7 cellular contexts compared by ENCODE assay signal in the genomic region with DNA sequence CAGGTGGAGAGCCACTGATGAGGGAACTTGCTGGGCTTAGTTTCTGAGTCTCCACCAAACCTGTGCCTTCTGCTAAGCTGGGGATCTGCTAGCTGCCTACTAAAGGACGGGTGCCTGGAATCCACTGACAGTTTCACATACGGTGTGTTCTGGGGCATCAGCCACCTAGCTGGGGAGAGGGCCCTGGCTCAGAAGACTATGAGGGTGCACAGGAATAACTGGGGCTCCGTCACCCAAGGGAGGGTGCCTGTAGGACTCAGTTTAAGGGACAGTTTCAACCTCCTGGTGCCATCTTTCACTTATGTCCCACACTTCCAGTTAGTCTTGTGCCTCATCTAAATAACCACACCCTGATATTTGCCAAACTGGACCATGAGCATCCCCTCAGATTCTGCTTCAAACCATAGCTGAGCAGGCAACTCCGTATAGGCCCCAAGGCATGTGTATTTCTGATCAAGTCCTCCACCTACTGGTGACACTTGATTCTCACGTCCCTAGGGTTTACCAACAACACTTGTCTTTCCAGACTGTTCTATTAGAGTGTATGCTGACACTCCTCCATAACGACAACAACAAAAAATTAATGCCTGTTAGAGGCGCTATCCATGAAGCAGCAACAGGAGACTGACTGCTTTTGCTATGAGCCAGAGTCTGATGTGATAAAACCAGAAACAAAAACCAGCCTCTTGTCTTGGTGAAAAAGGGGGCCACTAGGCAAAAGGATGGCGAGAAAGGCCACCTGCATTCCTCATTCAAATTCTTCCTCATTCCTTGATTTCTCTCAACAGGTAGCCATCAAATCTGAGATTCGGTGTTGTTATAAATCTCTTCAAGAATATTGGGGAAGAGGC. TPM values are rescaled to one million over a fixed set of nuclear protein-coding genes. Genes with fewer than 3 reads are reported as not detected.
DNase-seq lines count a peak whose midpoint lies in the region; ATAC-seq and TF ChIP-seq lines count a peak whose summit lies in the region.

No MANE protein-coding gene starts in this region.

- TF ChIP-seq CTCF in gastroesophageal sphincter (IDR thresholded peaks at IDR 0.05) = peak; percentile 36 to 69 (median 59)
- TF ChIP-seq CTCF in ovary (IDR thresholded peaks at IDR 0.05) = peak; percentile 37 to 57 (median 51)

- TF ChIP-seq POLR2A in gastroesophageal sphincter (IDR thresholded peaks at IDR 0.05) = no peak
- no peak for TF ChIP-seq POLR2A in ovary (IDR thresholded peaks at IDR 0.05)

- H3K27me3 ChIP-seq in gastroesophageal sphincter = no peaks in the 10 kb centered on the region
- no peaks in the 10 kb centered on the region for H3K27me3 ChIP-seq in ovary

- peak; percentile 41 for DNase-seq in ELF-1 (ENCODE audit: low read depth, low spot score)
- DNase-seq in NCI-H526 (lab: John Stamatoyannopoulos, UW) = peak; percentile 50 to 70
- peak; percentile 16 for DNase-seq in activated T-cell treated with anti-CD3 and anti-CD28 coated beads for 4 hours
- peak in 4 of 5 donors; percentile 24 to 68 (median 40) for DNase-seq in ovary

- whole genome bisulfite sequencing in gastroesophageal sphincter (ENCODE audit: low coverage in 1 of 2), 2 donors = 50 to 51% methylated on average over 5 to 9 of the region's 9 CpGs
- WGBS in ovary, 3 donors = 49 to 51% (median 50%) methylated on average over 9 of the region's 9 CpGs

- H3K27ac ChIP-seq in gastroesophageal sphincter (no peak overlapping the region), ovary (no peak overlapping the region)

- no peaks in the 10 kb centered on the region for H3K4me1 ChIP-seq in gastroesophageal sphincter
- no peaks in the 10 kb centered on the region for H3K4me1 ChIP-seq in ovary (ENCODE audit: insufficient read depth)

- TF ChIP-seq EP300 in gastroesophageal sphincter (IDR thresholded peaks at IDR 0.05) = no peak
- TF ChIP-seq EP300 in ovary (IDR thresholded peaks at IDR 0.05) = no peak

- H3K4me3 ChIP-seq in gastroesophageal sphincter = no peak overlapping the region
- no peak overlapping the region for H3K4me3 ChIP-seq in ovary

- H3K36me3 ChIP-seq in gastroesophageal sphincter (no peaks in the 10 kb centered on the region), ovary (no peaks in the 10 kb centered on the region)

- ATAC-seq in HG02623 (IDR thresholded peaks at IDR 0.05; ENCODE audit: unreplicated experiment) (peak; percentile 53), gastroesophageal sphincter (peak; percentile 69), GM18511 (IDR thresholded peaks at IDR 0.05; ENCODE audit: unreplicated experiment) (no peak)

- intact Hi-C loops in ovary (cut with DNase I) = loop anchor here in 1 of 4 donors (10.0 kb wide), 2 partner anchors 52 to 182 kb away; a partner anchor contains a TSS

- no peaks in the 10 kb centered on the region for H3K9me3 ChIP-seq in gastroesophageal sphincter
- H3K9me3 ChIP-seq in ovary = no peaks in the 10 kb centered on the region

RNA-seq across cellular contexts. Expression of a gene that starts 55.0 kb away (rescaled TPM):
- total RNA-seq in gastroesophageal sphincter (10 to 100 TPM; 21.0 to 49.8 (median 33.9) TPM), ovary (10 to 100 TPM; 32.9 to 70.5 (median 46.3) TPM)
- 10 to 100 TPM; 22.6 to 26.9 TPM for polyA plus RNA-seq in ovary
